ENCODE assay signal across 9 cellular contexts in the genomic region with DNA sequence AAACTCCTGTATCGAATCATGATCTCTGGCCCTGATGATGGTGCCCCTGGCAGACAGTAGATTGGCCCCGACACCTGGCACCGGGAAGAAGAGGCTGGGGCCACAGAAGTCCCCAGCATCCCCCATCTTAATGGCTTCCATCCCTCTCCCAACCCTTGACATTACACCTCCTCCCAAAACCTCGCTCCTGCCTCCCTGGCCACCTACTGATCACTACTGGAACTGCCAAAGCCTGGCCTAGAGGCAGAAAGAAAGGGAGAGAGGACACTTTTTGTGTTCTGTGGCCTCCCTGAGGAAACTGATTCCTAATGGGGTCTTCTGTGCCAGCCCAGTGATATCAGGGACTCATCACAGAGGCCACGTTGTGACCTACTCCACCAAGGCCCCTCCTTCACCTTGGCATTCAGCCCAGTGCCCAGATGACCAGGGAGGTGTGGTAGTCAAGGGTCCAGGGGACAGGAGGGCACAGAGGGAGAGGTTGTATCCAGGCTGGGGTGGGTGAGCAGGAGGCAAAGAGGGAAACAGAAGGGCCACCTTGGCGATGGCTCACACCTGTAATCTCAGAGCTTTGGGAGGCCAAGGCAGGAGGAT. TPM values are rescaled to one million over a fixed set of nuclear protein-coding genes. Genes with fewer than 3 reads are reported as not detected.
DNase-seq lines count a peak whose midpoint lies in the region; ATAC-seq, FAIRE-seq and TF ChIP-seq lines count a peak whose summit lies in the region.
"Had no signal": no experiment of that assay in that cellular context is flagged by ENCODE, and none has a peak within 500 bp of the region (broad histone marks: within the 10 kb centered on the region; RNA-seq: fewer than 3 reads in every experiment).

No MANE protein-coding gene starts in this region.

- H3K36me3 Mint-ChIP-seq in activated T-cell treated with anti-CD3 and anti-CD28 coated beads, Interleukin-2, amount 50 U/mL, for 24 hours (ENCODE audit: low read depth), result no peaks in the 10 kb centered on the region

- H3K36me3 ChIP-seq in KMS-11 (ENCODE audit: insufficient read depth), result no peaks in the 10 kb centered on the region
- H3K36me3 ChIP-seq in HepG2 (replicated peaks in 1 of 2; ENCODE audit: control insufficient read depth in 1 of 2, insufficient read depth in 2 of 2, low read length in 2 of 2), result no peaks in the 10 kb centered on the region
- no peaks in the 10 kb centered on the region for H3K36me3 ChIP-seq in uterus

- no peak for TF ChIP-seq EP300 in HepG2 (IDR thresholded peaks at IDR 0.05; ENCODE audit: low read depth in 2 of 2, low read length in 2 of 2)
- no peak for TF ChIP-seq EP300 in HepG2 (CRISPR knock-in tag; IDR thresholded peaks at IDR 0.05; ENCODE audit: borderline replicate concordance)

- no peak overlapping the region for H3K4me2 ChIP-seq in KMS-11
- H3K4me2 ChIP-seq in HepG2 (ENCODE audit: low read depth, low read length), result no peak overlapping the region

- H3K27me3 Mint-ChIP-seq in activated T-cell treated with anti-CD3 and anti-CD28 coated beads, Interleukin-2, amount 50 U/mL, for 24 hours, result no peaks in the 10 kb centered on the region

- no TSS peak for BruUV-seq in HepG2 (replicated peaks; lab: Mats Ljungman, UMichigan)

- H3K9ac ChIP-seq in KMS-11 (no peak overlapping the region), HepG2 (ENCODE audit: insufficient read depth, low read depth, low read length) (no peak overlapping the region)

- H3K27ac Mint-ChIP-seq in activated T-cell treated with anti-CD3 and anti-CD28 coated beads, Interleukin-2, amount 50 U/mL, for 24 hours, result no peak overlapping the region

- no peak overlapping the region for H3K4me3 Mint-ChIP-seq in activated T-cell treated with anti-CD3 and anti-CD28 coated beads, Interleukin-2, amount 50 U/mL, for 24 hours

- POLR2A ChIA-PET in HepG2 (lab: Yijun Ruan, JAX), result no interaction called here

- TF ChIP-seq CTCF in KMS-11 (conservative IDR thresholded peaks at IDR 0.05; ENCODE audit: low read depth, low read length) (peak; percentile 87), HepG2 (CRISPR knock-in tag; IDR thresholded peaks at IDR 0.05) (peak; percentile 76), uterus (IDR thresholded peaks at IDR 0.05) (peak in 1 of 4 experiments; percentile 20)

- H3K4me1 Mint-ChIP-seq in activated T-cell treated with anti-CD3 and anti-CD28 coated beads, Interleukin-2, amount 50 U/mL, for 24 hours (ENCODE audit: low read depth), result no peaks in the 10 kb centered on the region

- CTCF ChIA-PET in HepG2 (lab: Yijun Ruan, JAX; ENCODE audit: low intra/inter-chr PET ratio, low total read pairs), result interaction anchor here (1.1 to 2.8 kb wide), 2 partner anchors 56 to 60 kb away, joined by 3 to 30 read pairs; no protein-coding TSS in a partner anchor

- H3K4me1 ChIP-seq in KMS-11 (ENCODE audit: low read depth, poor library complexity, severe bottlenecking) (no peaks in the 10 kb centered on the region), HepG2 (ENCODE audit: insufficient read depth, low read length) (peaks cover 28% of the 10 kb centered on the region), uterus (no peaks in the 10 kb centered on the region)

- H3K27me3 ChIP-seq in KMS-11 (ENCODE audit: insufficient read depth, low read depth) (no peaks in the 10 kb centered on the region), HepG2 (ENCODE audit: control insufficient read depth in 1 of 2, insufficient read depth in 2 of 2, low read length in 2 of 2) (no peaks in the 10 kb centered on the region; a peak in 1 of 5 replicates), uterus (no peaks in the 10 kb centered on the region)

- peak; percentile 50 for DNase-seq in ELF-1 (ENCODE audit: low read depth, low spot score)
- peak; percentile 48 for DNase-seq in activated T-cell treated with anti-CD3 and anti-CD28 coated beads, Interleukin-2, amount 50 U/mL, for 24 hours
- DNase-seq in HepG2 (ENCODE audit: low spot score), result peak; percentile 47
- DNase-seq in NCI-H748 (lab: John Stamatoyannopoulos, UW; ENCODE audit: unreplicated experiment), result no peak
- DNase-seq in cerebellum (ENCODE audit: low spot score), result no peak
- no peak for DNase-seq in ureter (ENCODE audit: low spot score)
- DNase-seq in uterus, result no peak

- no peak overlapping the region for H3K27ac ChIP-seq in KMS-11
- no peak overlapping the region for H3K27ac ChIP-seq in HepG2 (ENCODE audit: extremely low read length, insufficient read depth, low read length)
- H3K27ac ChIP-seq in uterus, result no peak overlapping the region

- H3K9me3 Mint-ChIP-seq in activated T-cell treated with anti-CD3 and anti-CD28 coated beads, Interleukin-2, amount 50 U/mL, for 24 hours, result no peaks in the 10 kb centered on the region

- TF ChIP-seq POLR2A in HepG2 (IDR thresholded peaks at IDR 0.05; ENCODE audit: insufficient read depth in 1 of 2, low read depth in 2 of 2, low read length in 2 of 2) (no peak), uterus (IDR thresholded peaks at IDR 0.05) (no peak)

- H4K20me1 ChIP-seq in KMS-11 (ENCODE audit: insufficient read depth) (no peaks in the 10 kb centered on the region), HepG2 (ENCODE audit: insufficient read depth, low read length) (no peaks in the 10 kb centered on the region)

- intact Hi-C loops in HepG2 (cut with micrococcal nuclease; ENCODE audit: unreplicated experiment) (loop anchor here (1.0 kb wide), 1 partner anchor 60 kb away; no protein-coding TSS in a partner anchor), uterus (cut with DNase I; ENCODE audit: low total_unique reads) (no loop called here)

- H3K9me3 ChIP-seq in HepG2 (ENCODE audit: low read length), result no peaks in the 10 kb centered on the region
- no peaks in the 10 kb centered on the region for H3K9me3 ChIP-seq in uterus

- FAIRE-seq in HepG2 (lab: Jason Lieb, UNC), result peak; percentile 64

- H3K4me3 ChIP-seq in KMS-11 (IDR thresholded peaks at IDR 0.05; ENCODE audit: insufficient read depth, low read depth, low read length), result no peak overlapping the region
- H3K4me3 ChIP-seq in HepG2 (replicated peaks in 1 of 3; ENCODE audit: insufficient read depth in 1 of 3, low read depth in 2 of 3, low read length in 3 of 3), result no peak overlapping the region
- H3K4me3 ChIP-seq in uterus, result no peak overlapping the region

- peak; percentile 49 for TF ChIP-seq RAD21 in HepG2 (CRISPR knock-in tag; IDR thresholded peaks at IDR 0.05)

- in situ Hi-C loops in HepG2 (cut with HindIII; ENCODE audit: extremely low pct_ligation_motif_present, low pct_unique_long_range_greater_than_20kb), result no loop called here

- WGBS in HepG2 (ENCODE audit: low lambda C conversion rate), result 14% methylated on average over 3 of the region's 6 CpGs

- H3K79me2 ChIP-seq in KMS-11 (ENCODE audit: insufficient read depth, low read depth) (no peaks in the 10 kb centered on the region), HepG2 (ENCODE audit: insufficient read depth, low read length) (no peaks in the 10 kb centered on the region)

- H2AFZ ChIP-seq in KMS-11 (ENCODE audit: low read depth), result no peak overlapping the region
- no peak overlapping the region for H2AFZ ChIP-seq in HepG2 (ENCODE audit: low read length)

- ATAC-seq in HepG2, result peak; percentile 85

RNA-seq across cellular contexts. Expression of gene C20orf173, which starts 6.1 kb away (rescaled TPM):
- total RNA-seq in HepG2 (2016; rRNA removed; fragmentation: Illumina TruSeq; extraction: Trizol), result not detected in 2 replicates
- not detected in 2 replicates for total RNA-seq in HepG2 (2016; cell fraction: cytosol; rRNA removed; fragmentation: Illumina TruSeq; extraction: Trizol; ENCODE audit: low read depth)
- total RNA-seq in HepG2 (2016; cell fraction: insoluble cytoplasmic fraction; rRNA removed; fragmentation: Illumina TruSeq; extraction: Trizol), result not detected in 2 replicates
- not detected in 2 replicates for total RNA-seq in HepG2 (2016; cell fraction: membrane; rRNA removed; fragmentation: Illumina TruSeq; extraction: Trizol)
- not detected in 2 replicates for total RNA-seq in HepG2 (2016; cell fraction: nucleus; rRNA removed; fragmentation: Illumina TruSeq; extraction: Trizol)
- not detected in 2 replicates for polyA plus RNA-seq in HepG2 (2011; rRNA removed)
- not detected in 2 replicates for polyA plus RNA-seq in HepG2 (2011; cell fraction: cytosol; rRNA removed)
- not detected in 2 replicates for polyA plus RNA-seq in HepG2 (2011; cell fraction: nucleus; rRNA removed)
- not detected in 2 replicates for polyA plus RNA-seq in HepG2 (2012)
- polyA plus RNA-seq in HepG2 (2016; cell fraction: cytosol; fragmentation: Illumina TruSeq; extraction: Trizol; ENCODE audit: low read depth), result not detected in 2 replicates
- not detected in 2 replicates for polyA plus RNA-seq in HepG2 (2016; cell fraction: insoluble cytoplasmic fraction; fragmentation: Illumina TruSeq; extraction: Trizol; ENCODE audit: low read depth)
- polyA plus RNA-seq in HepG2 (2016; cell fraction: membrane; fragmentation: Illumina TruSeq; extraction: Trizol; ENCODE audit: low read depth), result not detected in 2 replicates
- polyA plus RNA-seq in HepG2 (2016; cell fraction: nucleus; fragmentation: Illumina TruSeq; extraction: Trizol; ENCODE audit: insufficient read depth, low read depth), result not detected in 2 replicates
- not detected in 2 replicates for polyA minus RNA-seq in HepG2 (2011; rRNA and poly(A)+ RNA removed; ENCODE audit: low replicate concordance)
- not detected in 2 replicates for polyA minus RNA-seq in HepG2 (2011; cell fraction: cytosol; rRNA and poly(A)+ RNA removed)
- not detected in 2 replicates for polyA minus RNA-seq in HepG2 (2011; cell fraction: nucleus; rRNA and poly(A)+ RNA removed)
- total RNA-seq in cerebellum, result not detected
- not detected for total RNA-seq in ureter
- total RNA-seq in uterus, result not detected
- total RNA-seq: subcutaneous adipose tissue had no signal

RNA-seq across cellular contexts. Expression of gene ERGIC3, which starts 18.5 kb away (rescaled TPM):
- total RNA-seq in HepG2 (2016; rRNA removed; fragmentation: Illumina TruSeq; extraction: Trizol) (224 and 407 TPM in 2 replicates), cerebellum (136 TPM), ureter (265 TPM), uterus (100 to 1,000 TPM; 124 to 310 (median 195) TPM)
- total RNA-seq in HepG2 (2016; cell fraction: cytosol; rRNA removed; fragmentation: Illumina TruSeq; extraction: Trizol; ENCODE audit: low read depth), result 309 and 324 TPM in 2 replicates
- total RNA-seq in HepG2 (2016; cell fraction: insoluble cytoplasmic fraction; rRNA removed; fragmentation: Illumina TruSeq; extraction: Trizol), result 220 and 420 TPM in 2 replicates
- total RNA-seq in HepG2 (2016; cell fraction: membrane; rRNA removed; fragmentation: Illumina TruSeq; extraction: Trizol), result 396 and 433 TPM in 2 replicates
- 264 and 296 TPM in 2 replicates for total RNA-seq in HepG2 (2016; cell fraction: nucleus; rRNA removed; fragmentation: Illumina TruSeq; extraction: Trizol)
- polyA plus RNA-seq in HepG2 (2011; rRNA removed), result 610 and 670 TPM in 2 replicates
- 697 and 907 TPM in 2 replicates for polyA plus RNA-seq in HepG2 (2011; cell fraction: cytosol; rRNA removed)
- 512 and 519 TPM in 2 replicates for polyA plus RNA-seq in HepG2 (2011; cell fraction: nucleus; rRNA removed)
- polyA plus RNA-seq in HepG2 (2012), result 356 and 493 TPM in 2 replicates
- polyA plus RNA-seq in HepG2 (2016; cell fraction: cytosol; fragmentation: Illumina TruSeq; extraction: Trizol; ENCODE audit: low read depth), result 247 and 288 TPM in 2 replicates
- polyA plus RNA-seq in HepG2 (2016; cell fraction: insoluble cytoplasmic fraction; fragmentation: Illumina TruSeq; extraction: Trizol; ENCODE audit: low read depth), result 179 and 200 TPM in 2 replicates
- polyA plus RNA-seq in HepG2 (2016; cell fraction: membrane; fragmentation: Illumina TruSeq; extraction: Trizol; ENCODE audit: low read depth), result 343 and 357 TPM in 2 replicates
- 461 and 472 TPM in 2 replicates for polyA plus RNA-seq in HepG2 (2016; cell fraction: nucleus; fragmentation: Illumina TruSeq; extraction: Trizol; ENCODE audit: insufficient read depth, low read depth)
- 491 and 704 TPM in 2 replicates for polyA minus RNA-seq in HepG2 (2011; rRNA and poly(A)+ RNA removed; ENCODE audit: low replicate concordance)
- 143 and 159 TPM in 2 replicates for polyA minus RNA-seq in HepG2 (2011; cell fraction: cytosol; rRNA and poly(A)+ RNA removed)
- 106 and 126 TPM in 2 replicates for polyA minus RNA-seq in HepG2 (2011; cell fraction: nucleus; rRNA and poly(A)+ RNA removed)

Comparison
In these comparisons a context has a peak if more than half of its experiments do, and no peak if none do; other contexts are left out.
1. DNase-seq: peak in ELF-1 (single experiment), activated T-cell treated with anti-CD3 and anti-CD28 coated beads, Interleukin-2, amount 50 U/mL, for 24 hours (single experiment) and HepG2 (single experiment); none in NCI-H748 (single experiment), cerebellum (single experiment), ureter (single experiment) and uterus (0 of 2).